Comparison of ENCODE assay signal across 8 cellular contexts in the genomic region with DNA sequence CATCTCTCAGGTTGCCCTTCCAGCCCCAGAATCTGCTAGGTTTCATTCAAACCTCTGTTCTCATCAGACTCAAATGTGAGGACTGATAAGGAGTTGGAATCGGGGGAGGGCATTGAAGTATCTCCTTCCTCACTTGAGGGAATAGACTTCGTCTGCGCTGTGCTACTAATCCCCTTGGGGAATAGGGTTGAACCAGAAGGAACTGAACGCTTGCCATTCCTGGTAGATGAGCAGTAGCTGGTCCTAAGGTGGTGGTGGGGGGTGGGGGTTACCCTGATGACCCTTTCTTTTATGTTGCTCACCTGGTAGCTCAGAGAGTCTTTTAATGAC. TPM values are rescaled to one million over a fixed set of nuclear protein-coding genes. Genes with fewer than 3 reads are reported as not detected.
DNase-seq lines count a peak whose midpoint lies in the region; ATAC-seq and TF ChIP-seq lines count a peak whose summit lies in the region.

No MANE protein-coding gene starts in this region.

- H3K4me3 ChIP-seq in BJ (ENCODE audit: low read depth, low read length) (peak overlapping the region; percentile 68), mesodermal cell (ENCODE audit: extremely low read depth, insufficient read depth, low read length, poor library complexity, severe bottlenecking) (peak overlapping the region; percentile 40)
- peak overlapping the region; percentile 57 for H3K4me3 ChIP-seq in Jurkat, Clone E6-1 (ENCODE audit: low read length)

- POLR2A ChIA-PET in BJ (lab: Charles Lee), result no interaction called here

- no peak for TF ChIP-seq CTCF in BJ (IDR thresholded peaks at IDR 0.05; ENCODE audit: insufficient read depth, low read depth, low read length)

- ATAC-seq in GM21576 (IDR thresholded peaks at IDR 0.05; ENCODE audit: unreplicated experiment) (no peak), HG02852 (IDR thresholded peaks at IDR 0.05; ENCODE audit: unreplicated experiment) (no peak)

- no CpG with 5 or more reads among the region's 4 CpGs for WGBS in mesodermal cell (ENCODE audit: insufficient coverage in 2 of 2), 2 experiments

- no peak for DNase-seq in BJ (ENCODE audit: low read depth)
- DNase-seq in Jurkat, Clone E6-1 (ENCODE audit: low read depth, low spot score), result no peak
- peak; percentile 28 for DNase-seq in amniotic epithelial cell (ENCODE audit: low read depth)
- no peak for DNase-seq in HuH-7.5 (ENCODE audit: low spot score)
- DNase-seq in NCI-H345 treated with DMSO at 0.1 percent for 48 hours (lab: John Stamatoyannopoulos, UW; ENCODE audit: unreplicated experiment), result no peak

- H3K4me1 ChIP-seq in mesodermal cell (ENCODE audit: control insufficient read depth, insufficient read depth, low read length, poor library complexity, severe bottlenecking), result peaks cover 3% of the 10 kb centered on the region

- no peaks in the 10 kb centered on the region for H3K9me3 ChIP-seq in mesodermal cell (ENCODE audit: control insufficient read depth, low read length)

- CTCF ChIA-PET in BJ (lab: Yijun Ruan, JAX), result interaction anchor here (0.8 to 4.4 kb wide), 6 partner anchors 9 to 271 kb away, joined by 3 to 54 read pairs (median 4); no protein-coding TSS in a partner anchor

- no peak overlapping the region for H3K27ac ChIP-seq in mesodermal cell (ENCODE audit: low read depth, low read length, severe bottlenecking)

- H3K36me3 ChIP-seq in BJ (ENCODE audit: control insufficient read depth, insufficient read depth, low read length) (no peaks in the 10 kb centered on the region), mesodermal cell (ENCODE audit: control insufficient read depth, insufficient read depth, low read length) (no peaks in the 10 kb centered on the region)

- no peaks in the 10 kb centered on the region for H3K27me3 ChIP-seq in BJ (ENCODE audit: control insufficient read depth, insufficient read depth, low read length)

RNA-seq across cellular contexts. Expression of a gene that starts 0.7 kb away (rescaled TPM):
- polyA plus RNA-seq in BJ (2011; rRNA removed), result 21.5 and 21.6 TPM in 2 replicates
- 44.1 and 78.6 TPM in 2 replicates for polyA minus RNA-seq in BJ (2011; rRNA and poly(A)+ RNA removed)
- 4.6 TPM for polyA plus RNA-seq in Jurkat, Clone E6-1 (2012; ENCODE audit: insufficient read depth, insufficient read length)
- 1.8 TPM for polyA plus RNA-seq in mesodermal cell (2013, experiment 1 of 2)
- 1.8 TPM for polyA plus RNA-seq in mesodermal cell (2013, experiment 2 of 2)
